In the genomic region with DNA sequence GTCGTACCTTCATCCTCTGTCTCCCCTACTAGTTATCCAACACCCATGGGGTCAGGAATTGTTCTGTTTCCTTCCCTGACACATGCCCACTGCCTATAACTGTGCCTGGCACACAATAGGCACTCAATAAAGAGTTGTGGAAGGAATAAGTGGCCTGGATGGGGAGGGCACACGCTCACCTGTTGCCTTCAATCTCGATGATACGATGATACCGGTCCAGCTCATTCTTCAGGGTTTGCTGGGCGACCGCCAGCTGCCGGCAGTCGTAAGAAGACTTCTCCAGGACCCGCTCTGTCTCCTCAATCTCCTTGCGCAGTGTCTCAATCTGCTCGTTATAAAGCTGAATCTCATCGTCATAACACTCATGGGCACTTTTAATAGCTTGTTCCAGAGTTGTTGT, we compare ENCODE assay signal across 11 cellular contexts.
"Had no signal": no experiment of that assay in that cellular context is flagged by ENCODE, and none has a peak within 500 bp of the region (broad histone marks: within the 10 kb centered on the region; RNA-seq: fewer than 3 reads in every experiment).

No MANE protein-coding gene starts in this region.

- FAIRE-seq: frontal cortex had no signal

- H3K9me3 ChIP-seq: tibial artery, vagina had no signal

- H3K4me3 ChIP-seq: tibial artery, vagina had no signal

- H3K36me3 ChIP-seq: brain microvascular endothelial cell, tibial artery, vagina had no signal

- DNase-seq: activated CD4-positive, alpha-beta memory T cell treated with anti-CD3 and anti-CD28 coated beads, Interleukin-2, amount 10 ng/mL, durations not matched to agents 7 days and 5 days; activated CD4-positive, alpha-beta T cell treated with anti-CD3 and anti-CD28 coated beads for 4 hours; activated naive CD4-positive, alpha-beta T cell; activated naive CD8-positive, alpha-beta T cell treated with anti-CD3 and anti-CD28 coated beads, Interleukin-2, amount 10 ng/mL, durations not matched to agents 7 days and 5 days; effector memory CD4-positive, alpha-beta T cell; stimulated activated CD4-positive, alpha-beta T cell treated with anti-CD3 and anti-CD28 coated beads, Interleukin-4, amount 100 ng/mL, for 1 hour; stimulated activated naive B cell treated with anti-CD40 and anti-IgM and Interleukin-4, amounts not matched to agents 10 μg/mL and 1 μg/mL and 100 μg/mL, for 72 hours; tibial artery had no signal

- ATAC-seq: stimulated activated naive B cell treated with anti-CD40 and anti-IgM and Interleukin-4, amounts not matched to agents 10 μg/mL and 1 μg/mL and 100 μg/mL, for 72 hours had no signal

- H3K27ac ChIP-seq: brain microvascular endothelial cell, tibial artery, vagina had no signal

- H3K4me1 ChIP-seq: vagina had no signal

- H3K27me3 ChIP-seq: brain microvascular endothelial cell, tibial artery, vagina had no signal
